16 cellular contexts compared by ENCODE assay signal in genomic region chr1:167625040-167625823, GRCh38. TPM values are rescaled to one million over a fixed set of nuclear protein-coding genes. Genes with fewer than 3 reads are reported as not detected.
DNase-seq lines count a peak whose midpoint lies in the region; ATAC-seq and TF ChIP-seq lines count a peak whose summit lies in the region.
"Had no signal": no experiment of that assay in that cellular context is flagged by ENCODE, and none has a peak within 500 bp of the region (broad histone marks: within the 10 kb centered on the region; RNA-seq: fewer than 3 reads in every experiment).

No MANE protein-coding gene starts in this region.

- peak overlapping the region; percentile 78 for H3K27ac ChIP-seq in DND-41 (ENCODE audit: low read length)
- H3K27ac ChIP-seq: A549 had no signal

- no peaks in the 10 kb centered on the region for H4K20me1 ChIP-seq in DND-41 (ENCODE audit: insufficient read depth, low read length)

- no peak overlapping the region for H3K4me3 Mint-ChIP-seq in activated naive CD4-positive, alpha-beta T cell treated with anti-CD3 and anti-CD28 coated beads, Interleukin-2, amount 50 U/mL, for 24 hours
- no peak overlapping the region for H3K4me3 Mint-ChIP-seq in T-helper 17 cell
- no peak overlapping the region for H3K4me3 Mint-ChIP-seq in stimulated activated memory B cell treated with anti-CD40 and anti-IgM and Interleukin-4, amounts not matched to agents 10 μg/mL and 1 μg/mL and 100 μg/mL, for 72 hours

- peaks cover 71% of the 10 kb centered on the region for H3K4me1 Mint-ChIP-seq in activated naive CD4-positive, alpha-beta T cell treated with anti-CD3 and anti-CD28 coated beads, Interleukin-2, amount 50 U/mL, for 24 hours
- H3K4me1 Mint-ChIP-seq in T-helper 17 cell: peaks cover 55% of the 10 kb centered on the region
- peaks cover 75% of the 10 kb centered on the region for H3K4me1 Mint-ChIP-seq in stimulated activated memory B cell treated with anti-CD40 and anti-IgM and Interleukin-4, amounts not matched to agents 10 μg/mL and 1 μg/mL and 100 μg/mL, for 72 hours

- H3K27me3 Mint-ChIP-seq in activated naive CD4-positive, alpha-beta T cell treated with anti-CD3 and anti-CD28 coated beads, Interleukin-2, amount 50 U/mL, for 24 hours: no peaks in the 10 kb centered on the region
- H3K27me3 Mint-ChIP-seq in T-helper 17 cell: no peaks in the 10 kb centered on the region
- H3K27me3 Mint-ChIP-seq in stimulated activated memory B cell treated with anti-CD40 and anti-IgM and Interleukin-4, amounts not matched to agents 10 μg/mL and 1 μg/mL and 100 μg/mL, for 72 hours: no peaks in the 10 kb centered on the region
- H3K27me3 Mint-ChIP-seq: CD8-positive, alpha-beta memory T cell had no signal

- H3K9me3 Mint-ChIP-seq in activated naive CD4-positive, alpha-beta T cell treated with anti-CD3 and anti-CD28 coated beads, Interleukin-2, amount 50 U/mL, for 24 hours: peaks cover 7% of the 10 kb centered on the region
- H3K9me3 Mint-ChIP-seq in activated naive CD4-positive, alpha-beta T cell treated with anti-CD3 and anti-CD28 coated beads, Interleukin-2, amount 50 U/mL, for 72 hours: peaks cover 0 to 8% of the 10 kb centered on the region in 2 donors
- no peaks in the 10 kb centered on the region for H3K9me3 Mint-ChIP-seq in stimulated activated memory B cell treated with anti-CD40 and anti-IgM and Interleukin-4, amounts not matched to agents 10 μg/mL and 1 μg/mL and 100 μg/mL, for 72 hours

- H2AFZ ChIP-seq in DND-41 (ENCODE audit: low read depth, low read length): no peak overlapping the region

- no peak for ATAC-seq in activated naive CD4-positive, alpha-beta T cell treated with anti-CD3 and anti-CD28 coated beads, Interleukin-2, amount 50 U/mL, for 72 hours
- ATAC-seq in DND-41 (ENCODE audit: insufficient read depth, low read depth) (no peak), T-helper 17 cell (no peak)
- ATAC-seq in stimulated activated memory B cell treated with anti-CD40 and anti-IgM and Interleukin-4, amounts not matched to agents 10 μg/mL and 1 μg/mL and 100 μg/mL, for 72 hours: no peak
- ATAC-seq: A549, Panc1 had no signal

- H3K4me2 ChIP-seq in DND-41 (ENCODE audit: insufficient read depth, low read length): no peak overlapping the region
- H3K4me2 ChIP-seq: A549 had no signal

- no peak for DNase-seq in activated naive CD4-positive, alpha-beta T cell treated with anti-CD3 and anti-CD28 coated beads, Interleukin-2, amount 50 U/mL, for 72 hours (ENCODE audit: low spot score in 2 of 2)
- DNase-seq in DND-41 (no peak), T-helper 17 cell (no peak), amniotic stem cell (lab: John Stamatoyannopoulos, UW) (no peak), NCI-H2196 treated with DMSO at 0.1 percent for 48 hours (lab: John Stamatoyannopoulos, UW; ENCODE audit: unreplicated experiment) (no peak)
- DNase-seq: CD8-positive, alpha-beta memory T cell; KBM-7; NCI-H1092 treated with DMSO at 0.1 percent for 48 hours; NCI-H1694 treated with DMSO at 0.1 percent for 48 hours; NCI-H446; NCI-H774; Right ventricle myocardium superior had no signal

- no peak overlapping the region for H3K9ac ChIP-seq in DND-41 (ENCODE audit: low read depth, low read length)

- H3K36me3 ChIP-seq in DND-41 (ENCODE audit: insufficient read depth, low read length): peaks cover 4% of the 10 kb centered on the region; the same call in 1 of the 2 replicates

- H3K36me3 Mint-ChIP-seq in activated naive CD4-positive, alpha-beta T cell treated with anti-CD3 and anti-CD28 coated beads, Interleukin-2, amount 50 U/mL, for 24 hours: no peaks in the 10 kb centered on the region
- peaks cover 10 to 20% of the 10 kb centered on the region in 2 donors for H3K36me3 Mint-ChIP-seq in activated naive CD4-positive, alpha-beta T cell treated with anti-CD3 and anti-CD28 coated beads, Interleukin-2, amount 50 U/mL, for 72 hours
- H3K36me3 Mint-ChIP-seq in T-helper 17 cell (ENCODE audit: low read depth): peaks cover 6% of the 10 kb centered on the region
- H3K36me3 Mint-ChIP-seq in stimulated activated memory B cell treated with anti-CD40 and anti-IgM and Interleukin-4, amounts not matched to agents 10 μg/mL and 1 μg/mL and 100 μg/mL, for 72 hours: no peaks in the 10 kb centered on the region

- peaks cover 94% of the 10 kb centered on the region for H3K4me1 ChIP-seq in DND-41 (ENCODE audit: insufficient read depth, low read length)
- H3K4me1 ChIP-seq: A549 had no signal

- H3K79me2 ChIP-seq in DND-41 (ENCODE audit: insufficient read depth, low read length): peaks cover 17% of the 10 kb centered on the region

- no peaks in the 10 kb centered on the region for H3K27me3 ChIP-seq in DND-41 (ENCODE audit: insufficient read depth, low read length, poor library complexity)

- H3K27ac Mint-ChIP-seq in activated naive CD4-positive, alpha-beta T cell treated with anti-CD3 and anti-CD28 coated beads, Interleukin-2, amount 50 U/mL, for 24 hours: peak overlapping the region; percentile 30
- no peak overlapping the region for H3K27ac Mint-ChIP-seq in activated naive CD4-positive, alpha-beta T cell treated with anti-CD3 and anti-CD28 coated beads, Interleukin-2, amount 50 U/mL, for 72 hours
- peak overlapping the region; percentile 70 for H3K27ac Mint-ChIP-seq in T-helper 17 cell
- peak overlapping the region; percentile 13 for H3K27ac Mint-ChIP-seq in stimulated activated memory B cell treated with anti-CD40 and anti-IgM and Interleukin-4, amounts not matched to agents 10 μg/mL and 1 μg/mL and 100 μg/mL, for 72 hours

- H3K4me3 ChIP-seq in DND-41 (ENCODE audit: low read depth in 1 of 2, low read length in 2 of 2): no peak overlapping the region
- H3K4me3 ChIP-seq: A549 had no signal

- no peak for TF ChIP-seq CTCF in DND-41 (IDR thresholded peaks at IDR 0.05; ENCODE audit: borderline replicate concordance, extremely low read depth, low read length, poor library complexity, severe bottlenecking)

- H3K9me3 ChIP-seq in DND-41 (ENCODE audit: insufficient read depth, low read length, severe bottlenecking) (no peaks in the 10 kb centered on the region), T-helper 17 cell (ENCODE audit: control insufficient read depth, low read length, poor library complexity, severe bottlenecking) (no peaks in the 10 kb centered on the region)
- H3K9me3 ChIP-seq: A549 had no signal

RNA-seq across cellular contexts. Expression of gene RCSD1, which starts 4.8 kb away (rescaled TPM):
- total RNA-seq in activated naive CD4-positive, alpha-beta T cell treated with anti-CD3 and anti-CD28 coated beads, Interleukin-2, amount 50 U/mL, for 72 hours: 10 to 100 TPM; 28.2 to 65.6 TPM
- 100 to 1,000 TPM in 1 of 2 donors, 10 to 100 TPM in 1; 88.0 to 101 TPM for total RNA-seq in T-helper 17 cell

Comparison
In these comparisons a context has a peak if more than half of its experiments do, and no peak if none do; other contexts are left out.
1. H3K27ac Mint-ChIP-seq: peak in activated naive CD4-positive, alpha-beta T cell treated with anti-CD3 and anti-CD28 coated beads, Interleukin-2, amount 50 U/mL, for 24 hours (single experiment), T-helper 17 cell (single experiment) and stimulated activated memory B cell treated with anti-CD40 and anti-IgM and Interleukin-4, amounts not matched to agents 10 μg/mL and 1 μg/mL and 100 μg/mL, for 72 hours (single experiment); none in activated naive CD4-positive, alpha-beta T cell treated with anti-CD3 and anti-CD28 coated beads, Interleukin-2, amount 50 U/mL, for 72 hours (0 of 2).